8 cellular contexts compared by ENCODE assay signal in genomic region chr1:226633541-226634155, GRCh38.
A peak's percentile ranks its signal among the peaks of the same experiment; 100 is the strongest.
DNase-seq lines count a peak whose midpoint lies in the region; ATAC-seq, FAIRE-seq and TF ChIP-seq lines count a peak whose summit lies in the region.

No MANE protein-coding gene starts in this region.

- 0 out of 2 replicates have a peak, but pooled peaks cover 14% of the 10 kb centered on the region for H4K20me1 ChIP-seq in K562 (replicated peaks; ENCODE audit: control insufficient read depth, insufficient read depth, low read length)
- no peaks in the 10 kb centered on the region for H4K20me1 ChIP-seq in smooth muscle cell (ENCODE audit: low read depth)

- TF ChIP-seq POLR2A in K562 (conservative IDR thresholded peaks at IDR 0.05) = no peak
- no peak for TF ChIP-seq POLR2A in spleen (IDR thresholded peaks at IDR 0.05)

- WGBS in K562 (ENCODE audit: insufficient coverage, low coverage, missing lambda C conversion rate) = 0% methylated on average over 6 of the region's 6 CpGs
- 35 to 60% (median 44%) methylated on average over 6 of the region's 6 CpGs for WGBS in spleen, 5 donors
- 83% methylated on average over 6 of the region's 6 CpGs for WGBS in smooth muscle cell (ENCODE audit: low lambda C conversion rate)

- no peak for TF ChIP-seq RAD21 in K562 (CRISPR knock-in tag; conservative IDR thresholded peaks at IDR 0.05 in 1 of 2, IDR thresholded peaks at IDR 0.05 in 1 of 2)

- in situ Hi-C loops in K562 (cut with MboI) = loop anchor here (10.0 kb wide), 2 partner anchors 801 to 1321 kb away; no protein-coding TSS in a partner anchor

- no peaks in the 10 kb centered on the region for H3F3A ChIP-seq in smooth muscle cell (ENCODE audit: low read depth)

- H3K4me2 ChIP-seq in K562 (ENCODE audit: insufficient read depth, low read length) = no peak overlapping the region
- H3K4me2 ChIP-seq in smooth muscle cell = no peak overlapping the region

- no peak for DNase-seq in K562 (ENCODE audit: extremely low read depth in 1 of 4, low spot score in 3 of 4)
- peak; percentile 68 for DNase-seq in spleen
- DNase-seq in HTR-8/SVneo (ENCODE audit: insufficient read length, low spot score) = no peak
- DNase-seq in smooth muscle cell (lab: John Stamatoyannopoulos, UW; ENCODE audit: unreplicated experiment) = no peak

- TF ChIP-seq CTCF in K562 (IDR thresholded peaks at IDR 0.05 in 2 of 3, conservative IDR thresholded peaks at IDR 0.05 in 1 of 3; ENCODE audit: insufficient read depth in 2 of 3, low read depth in 1 of 3, low read length in 3 of 3) = no peak
- TF ChIP-seq CTCF in spleen (IDR thresholded peaks at IDR 0.05 in 8 of 11, conservative IDR thresholded peaks at IDR 0.05 in 3 of 11) = no peak
- no peak for TF ChIP-seq CTCF in smooth muscle cell (IDR thresholded peaks at IDR 0.05; ENCODE audit: borderline replicate concordance, insufficient read depth, poor library complexity, severe bottlenecking)

- ATAC-seq in GM18907 (IDR thresholded peaks at IDR 0.05; ENCODE audit: unreplicated experiment) (peak; percentile 14), HG02884 (IDR thresholded peaks at IDR 0.05; ENCODE audit: unreplicated experiment) (peak; percentile 6), K562 (peak; percentile 23), GM21367 (IDR thresholded peaks at IDR 0.05; ENCODE audit: unreplicated experiment) (no peak), GM21825 (IDR thresholded peaks at IDR 0.05; ENCODE audit: unreplicated experiment) (no peak)

- H3K4me3 ChIP-seq in K562 = no peak overlapping the region
- H3K4me3 ChIP-seq in spleen = no peak overlapping the region
- no peak overlapping the region for H3K4me3 ChIP-seq in smooth muscle cell

- H3K4me1 ChIP-seq in K562 (replicated peaks in 1 of 2; ENCODE audit: control insufficient read depth in 2 of 2, insufficient read depth in 2 of 2, low read length in 2 of 2) = peaks cover 0 to 17% of the 10 kb centered on the region in 2 experiments; a peak in 2 of 5 replicates
- peaks cover 19 to 78% (median 57%) of the 10 kb centered on the region in 6 donors for H3K4me1 ChIP-seq in spleen
- no peaks in the 10 kb centered on the region for H3K4me1 ChIP-seq in smooth muscle cell (ENCODE audit: low read depth)

- no peaks in the 10 kb centered on the region for H3K36me3 ChIP-seq in K562 (ENCODE audit: control insufficient read depth, insufficient read depth, low read length)
- peaks cover 0 to 90% (median 44%) of the 10 kb centered on the region in 6 donors for H3K36me3 ChIP-seq in spleen
- no peaks in the 10 kb centered on the region for H3K36me3 ChIP-seq in smooth muscle cell (ENCODE audit: low read depth)

- H3K9ac ChIP-seq in K562 (ENCODE audit: insufficient read depth in 1 of 2, low read depth in 2 of 2, low read length in 2 of 2) (no peak overlapping the region), smooth muscle cell (ENCODE audit: low read depth) (no peak overlapping the region)

- no peak for TF ChIP-seq EP300 in K562 (IDR thresholded peaks at IDR 0.05; ENCODE audit: low read length)

- POLR2A ChIA-PET in K562 (lab: Yijun Ruan, JAX) = no interaction called here

- H3K9me1 ChIP-seq in K562 (ENCODE audit: control insufficient read depth, insufficient read depth, low read length) = no peaks in the 10 kb centered on the region

- no TSS peak for BruUV-seq in K562 (replicated peaks; lab: Mats Ljungman, UMichigan)

- CTCF ChIA-PET in K562 (lab: Yijun Ruan, JAX; ENCODE audit: low intra/inter-chr PET ratio) = interaction anchor here (0.8 to 3.6 kb wide), 3 partner anchors 195 to 1882 kb away, joined by 3 to 32 read pairs (median 5); no protein-coding TSS in a partner anchor

- intact Hi-C loops in K562 (cut with micrococcal nuclease) = loop anchor here (1.0 kb wide), 2 partner anchors 195 to 804 kb away; no protein-coding TSS in a partner anchor
- intact Hi-C loops in spleen (cut with DNase I; ENCODE audit: low total_unique reads) = loop anchor here (5.0 kb wide), 1 partner anchor 194 kb away; no protein-coding TSS in a partner anchor

- FAIRE-seq in K562 (lab: Jason Lieb, UNC) (no peak), HTR-8/SVneo (lab: Jason Lieb, UNC) (no peak)

- H3K27ac ChIP-seq in K562 (ENCODE audit: extremely low read depth, low read depth, low read length) (no peak overlapping the region), spleen (peak overlapping the region in 6 of 8 donors; percentile 48 to 86 (median 80)), smooth muscle cell (ENCODE audit: low read depth) (no peak overlapping the region)

- no peaks in the 10 kb centered on the region for H3K79me2 ChIP-seq in K562 (ENCODE audit: control insufficient read depth, insufficient read depth, low read length)
- H3K79me2 ChIP-seq in smooth muscle cell (ENCODE audit: low read depth) = no peaks in the 10 kb centered on the region

- H3K9me3 ChIP-seq in K562 (replicated peaks; ENCODE audit: control insufficient read depth, insufficient read depth, low read depth, low read length) (no peaks in the 10 kb centered on the region), spleen (no peaks in the 10 kb centered on the region), smooth muscle cell (replicated peaks; ENCODE audit: low read depth) (no peaks in the 10 kb centered on the region)

- H2AFZ ChIP-seq in K562 (ENCODE audit: low read depth, low read length) = no peak overlapping the region
- no peak overlapping the region for H2AFZ ChIP-seq in smooth muscle cell (ENCODE audit: low read depth)

- H3K27me3 ChIP-seq in K562 (ENCODE audit: control insufficient read depth in 2 of 2, insufficient read depth in 2 of 2, low read length in 2 of 2) (peaks cover 22 to 77% of the 10 kb centered on the region in 2 experiments), spleen (replicated peaks in 1 of 7) (no peaks in the 10 kb centered on the region), smooth muscle cell (ENCODE audit: low read depth) (no peaks in the 10 kb centered on the region)

TF ChIP-seq in K562, 482 proteins besides CTCF, POLR2A, EP300 and RAD21:
- TF ChIP-seq KLF16 (IDR thresholded peaks at IDR 0.05) = no peak
- TF ChIP-seq POU5F1 (IDR thresholded peaks at IDR 0.05; ENCODE audit: borderline replicate concordance, low read depth, low read length, partially characterized antibody) = no peak
- TF ChIP-seq ELF2 (CRISPR knock-in tag; IDR thresholded peaks at IDR 0.05) = no peak
TF ChIP-seq in K562: peak in this region for 0.

Comparison
In these comparisons a context has a peak if more than half of its experiments do, and no peak if none do; other contexts are left out.
1. ATAC-seq: peak in GM18907 (single experiment), HG02884 (single experiment) and K562 (single experiment); none in GM21367 (single experiment) and GM21825 (single experiment).
2. H3K27ac ChIP-seq: peak in spleen (6 of 8); none in K562 (single experiment) and smooth muscle cell (single experiment).